9 cellular contexts compared by ENCODE assay signal in the genomic region with DNA sequence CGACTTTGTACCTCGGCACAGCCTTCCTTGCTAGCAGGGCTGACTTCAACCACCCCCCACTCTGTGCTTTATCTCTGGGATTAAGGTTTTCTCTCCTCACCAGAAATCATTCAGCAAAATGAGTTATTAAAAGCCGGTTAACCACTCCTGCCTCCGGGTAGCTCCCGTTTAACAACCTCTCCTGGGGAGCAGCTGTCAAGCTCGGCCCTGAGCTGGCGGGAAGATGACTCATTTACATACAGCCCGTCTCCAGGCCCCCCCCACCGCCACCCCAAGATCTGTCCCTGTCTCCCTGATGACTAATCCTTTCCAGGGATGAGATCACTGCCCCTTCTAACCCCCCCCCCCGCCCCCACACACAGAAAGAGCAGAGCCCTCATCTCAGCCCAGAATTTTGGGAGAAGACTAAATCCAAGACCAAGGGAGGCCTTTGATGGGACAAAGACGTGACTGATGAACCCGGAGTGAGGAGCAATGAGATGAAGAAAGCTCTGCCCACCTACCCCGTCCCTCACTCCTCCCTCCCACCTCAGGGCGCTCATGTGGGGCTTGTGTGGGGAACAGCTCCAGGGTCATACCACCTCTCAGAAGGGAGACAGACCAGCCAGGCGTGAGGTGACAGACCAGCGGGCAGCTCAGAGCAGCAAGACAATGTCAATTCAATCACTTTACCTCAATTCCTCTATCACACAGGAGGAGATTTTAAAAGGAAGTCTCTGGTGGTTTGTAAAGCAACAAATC. TPM values are rescaled to one million over a fixed set of nuclear protein-coding genes. Genes with fewer than 3 reads are reported as not detected.
DNase-seq lines count a peak whose midpoint lies in the region; ATAC-seq and TF ChIP-seq lines count a peak whose summit lies in the region.
"Had no signal": no experiment of that assay in that cellular context is flagged by ENCODE, and none has a peak within 500 bp of the region (broad histone marks: within the 10 kb centered on the region; RNA-seq: fewer than 3 reads in every experiment).

No MANE protein-coding gene starts in this region.

- no peak overlapping the region for H3K4me3 Mint-ChIP-seq in activated naive CD4-positive, alpha-beta T cell treated with anti-CD3 and anti-CD28 coated beads for 36 hours

- intact Hi-C loops in activated naive CD4-positive, alpha-beta T cell treated with anti-CD3 and anti-CD28 coated beads for 36 hours (cut with micrococcal nuclease), result no loop called here

- H3K9me3 Mint-ChIP-seq in activated naive CD4-positive, alpha-beta T cell treated with anti-CD3 and anti-CD28 coated beads, Interleukin-2, amount 50 U/mL, for 72 hours, result no peaks in the 10 kb centered on the region
- H3K9me3 Mint-ChIP-seq in activated naive CD4-positive, alpha-beta T cell treated with anti-CD3 and anti-CD28 coated beads for 36 hours, result no peaks in the 10 kb centered on the region

- no peaks in the 10 kb centered on the region for H3K4me1 Mint-ChIP-seq in activated naive CD4-positive, alpha-beta T cell treated with anti-CD3 and anti-CD28 coated beads for 36 hours (ENCODE audit: low read depth)

- H3K27me3 Mint-ChIP-seq in activated naive CD4-positive, alpha-beta T cell treated with anti-CD3 and anti-CD28 coated beads for 36 hours (ENCODE audit: low read depth), result no peaks in the 10 kb centered on the region

- H3K36me3 Mint-ChIP-seq in activated naive CD4-positive, alpha-beta T cell treated with anti-CD3 and anti-CD28 coated beads, Interleukin-2, amount 50 U/mL, for 72 hours, result no peaks in the 10 kb centered on the region
- no peaks in the 10 kb centered on the region for H3K36me3 Mint-ChIP-seq in activated naive CD4-positive, alpha-beta T cell treated with anti-CD3 and anti-CD28 coated beads for 36 hours (ENCODE audit: low read depth)

- no peak for ATAC-seq in activated naive CD4-positive, alpha-beta T cell treated with anti-CD3 and anti-CD28 coated beads, Interleukin-2, amount 50 U/mL, for 72 hours
- ATAC-seq in esophagus mucosa (peak; percentile 29), GM21515 (IDR thresholded peaks at IDR 0.05; ENCODE audit: unreplicated experiment) (no peak)

- H3K27ac Mint-ChIP-seq in activated naive CD4-positive, alpha-beta T cell treated with anti-CD3 and anti-CD28 coated beads, Interleukin-2, amount 50 U/mL, for 72 hours, result peak overlapping the region; percentile 16 to 50
- no peak overlapping the region for H3K27ac Mint-ChIP-seq in activated naive CD4-positive, alpha-beta T cell treated with anti-CD3 and anti-CD28 coated beads for 36 hours

- in situ Hi-C loops in GM13976 (cut with MboI; ENCODE audit: low sequenced_read_pairs, unreplicated experiment), result no loop called here
- in situ Hi-C loops in GM13977 (cut with MboI; ENCODE audit: low pct_unique_long_range_greater_than_20kb, low sequenced_read_pairs, unreplicated experiment), result no loop called here

- no peak for DNase-seq in activated naive CD4-positive, alpha-beta T cell treated with anti-CD3 and anti-CD28 coated beads, Interleukin-2, amount 50 U/mL, for 72 hours (ENCODE audit: low spot score in 2 of 2)
- DNase-seq in activated naive CD4-positive, alpha-beta T cell treated with anti-CD3 and anti-CD28 coated beads for 36 hours, result no peak
- DNase-seq in NCI-H524 treated with DMSO at 0.1 percent for 48 hours (lab: John Stamatoyannopoulos, UW), result peak; percentile 75
- peak; percentile 89 for DNase-seq in stromal cell of bone marrow (ENCODE audit: low read depth)
- no peak for DNase-seq in GM13976 (ENCODE audit: low spot score)
- DNase-seq in GM13977 (ENCODE audit: low spot score), result no peak

- TF ChIP-seq CTCF in GM13976 (IDR thresholded peaks at IDR 0.05; ENCODE audit: borderline replicate concordance, control extremely low read depth, extremely low read depth, insufficient read depth, missing control alignments), result no peak
- TF ChIP-seq CTCF in GM13977 (IDR thresholded peaks at IDR 0.05; ENCODE audit: extremely low read depth, insufficient read depth, missing control alignments), result no peak

- CTCF ChIA-PET in activated naive CD4-positive, alpha-beta T cell treated with anti-CD3 and anti-CD28 coated beads for 36 hours (lab: Charles Lee), result interaction anchor here (0.7 kb wide), 1 partner anchor 10 kb away, joined by 3 read pairs; no protein-coding TSS in a partner anchor

RNA-seq across cellular contexts. Expression of a gene that starts 36.4 kb away (rescaled TPM):
- total RNA-seq in activated naive CD4-positive, alpha-beta T cell treated with anti-CD3 and anti-CD28 coated beads, Interleukin-2, amount 50 U/mL, for 72 hours, result under 1 TPM; 0.16 to 0.31 TPM
- under 1 TPM; 0.17 to 0.30 TPM for total RNA-seq in activated naive CD4-positive, alpha-beta T cell treated with anti-CD3 and anti-CD28 coated beads for 36 hours
- not detected for total RNA-seq in esophagus mucosa
- total RNA-seq: dermis microvascular lymphatic vessel endothelial cell had no signal

Comparison
In these comparisons a context has a peak if more than half of its experiments do, and no peak if none do; other contexts are left out.
1. DNase-seq: peak in NCI-H524 treated with DMSO at 0.1 percent for 48 hours (single experiment) and stromal cell of bone marrow (single experiment); none in activated naive CD4-positive, alpha-beta T cell treated with anti-CD3 and anti-CD28 coated beads, Interleukin-2, amount 50 U/mL, for 72 hours (0 of 2), activated naive CD4-positive, alpha-beta T cell treated with anti-CD3 and anti-CD28 coated beads for 36 hours (single experiment), GM13976 (single experiment) and GM13977 (single experiment).